Comparison of ENCODE assay signal across 8 cellular contexts in the genomic region with DNA sequence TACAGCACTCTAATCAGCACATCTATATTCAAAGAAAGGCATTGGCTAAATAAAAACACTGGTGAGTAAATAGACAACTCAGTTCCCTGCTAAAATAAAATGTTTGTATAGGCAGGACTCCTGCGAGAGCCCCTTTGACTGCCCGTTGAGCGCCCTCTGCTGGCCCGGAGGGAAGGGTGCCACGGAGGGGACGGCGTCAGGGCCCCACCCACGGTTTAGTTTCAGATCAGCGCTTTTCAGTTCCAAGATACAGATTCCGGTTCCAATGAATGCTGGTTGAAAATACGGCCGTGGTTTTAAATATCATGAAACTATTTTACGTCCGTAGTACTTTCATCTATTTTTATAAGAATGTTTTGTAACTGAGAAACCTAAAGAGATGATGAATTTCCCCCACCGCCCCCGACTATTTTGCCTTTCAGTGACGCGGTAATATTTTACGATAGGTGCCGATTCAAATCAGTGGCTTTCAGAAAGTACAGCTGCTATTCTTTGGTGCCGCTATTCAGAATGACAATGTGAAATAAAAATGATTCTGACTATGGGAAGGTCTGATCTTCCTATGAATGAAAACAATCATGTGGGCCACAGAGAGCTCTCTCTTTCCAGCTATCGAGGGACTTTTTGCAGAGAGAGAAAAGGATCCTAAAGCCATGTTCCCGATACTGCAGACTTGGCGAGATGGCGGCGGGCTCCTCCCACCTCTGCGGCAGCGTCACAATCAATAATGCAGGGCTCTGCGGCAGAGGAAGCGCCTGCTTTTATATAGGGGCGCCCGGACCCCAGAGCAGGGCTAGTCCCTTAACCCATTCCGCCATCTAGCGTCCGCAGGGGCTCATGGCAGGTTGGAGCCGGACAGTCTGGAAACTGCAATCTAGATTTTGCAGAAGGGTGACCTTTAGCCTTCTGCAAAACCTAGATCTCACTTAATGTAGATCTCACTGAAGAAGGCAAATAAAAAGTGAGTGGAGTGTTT. TPM values are rescaled to one million over a fixed set of nuclear protein-coding genes. Genes with fewer than 3 reads are reported as not detected.
DNase-seq lines count a peak whose midpoint lies in the region; ATAC-seq and TF ChIP-seq lines count a peak whose summit lies in the region.

No MANE protein-coding gene starts in this region.

- TF ChIP-seq CTCF in GM10266 (IDR thresholded peaks at IDR 0.05; ENCODE audit: control insufficient read depth, insufficient read depth, low read depth, missing control alignments): peak; percentile 97
- peak; percentile 86 to 95 (median 88) for TF ChIP-seq CTCF in ovary (IDR thresholded peaks at IDR 0.05)
- peak; percentile 89 to 96 (median 92) for TF ChIP-seq CTCF in thyroid gland (IDR thresholded peaks at IDR 0.05)

- H3K36me3 ChIP-seq in ovary (no peaks in the 10 kb centered on the region), thyroid gland (no peaks in the 10 kb centered on the region)

- no peaks in the 10 kb centered on the region for H3K27me3 Mint-ChIP-seq in activated naive CD8-positive, alpha-beta T cell treated with anti-CD3 and anti-CD28 coated beads for 36 hours

- H3K9me3 ChIP-seq in ovary: no peaks in the 10 kb centered on the region
- H3K9me3 ChIP-seq in thyroid gland: no peaks in the 10 kb centered on the region

- ATAC-seq in HG02678 (IDR thresholded peaks at IDR 0.05; ENCODE audit: unreplicated experiment): peak; percentile 87
- peak; percentile 95 for ATAC-seq in Right ventricle myocardium inferior

- peaks cover 44% of the 10 kb centered on the region for H3K4me1 Mint-ChIP-seq in activated naive CD8-positive, alpha-beta T cell treated with anti-CD3 and anti-CD28 coated beads for 36 hours

- DNase-seq in GM10266 (ENCODE audit: extremely low spot score) (peak; percentile 88), NCI-H1105 (lab: John Stamatoyannopoulos, UW) (peak; percentile 96), SKM-1 (lab: John Stamatoyannopoulos, UW; ENCODE audit: unreplicated experiment) (peak; percentile 63), Right ventricle myocardium inferior (ENCODE audit: missing footprints) (peak; percentile 92), ovary (peak; percentile 80 to 93 (median 88)), thyroid gland (peak; percentile 79 to 84)
- peak; percentile 92 for DNase-seq in activated naive CD8-positive, alpha-beta T cell treated with anti-CD3 and anti-CD28 coated beads for 36 hours

- TF ChIP-seq POLR2A in ovary (IDR thresholded peaks at IDR 0.05) (no peak), thyroid gland (IDR thresholded peaks at IDR 0.05) (peak in 1 of 2 donors; percentile 25)

- peak overlapping the region; percentile 45 for H3K4me3 ChIP-seq in ovary
- peak overlapping the region; percentile 1 to 40 (median 14) for H3K4me3 ChIP-seq in thyroid gland (replicated peaks in 1 of 3)

- peak overlapping the region; percentile 85 for H3K4me3 Mint-ChIP-seq in activated naive CD8-positive, alpha-beta T cell treated with anti-CD3 and anti-CD28 coated beads for 36 hours

- no peak for TF ChIP-seq EP300 in ovary (IDR thresholded peaks at IDR 0.05)

- H3K27ac ChIP-seq in ovary (peak overlapping the region; percentile 51 to 68), thyroid gland (peak overlapping the region; percentile 28 to 71 (median 62))

- intact Hi-C loops in Right ventricle myocardium inferior (cut with DNase I) (loop anchor here (1.0 to 5.0 kb wide), 4 partner anchors 41 to 786 kb away; a partner anchor contains a TSS), ovary (cut with DNase I) (loop anchor here (2.0 to 10.0 kb wide), 5 partner anchors 46 to 339 kb away; a partner anchor contains a TSS), thyroid gland (cut with DNase I) (loop anchor here (5.0 to 10.0 kb wide), 3 partner anchors 41 to 779 kb away; no protein-coding TSS in a partner anchor)

- H3K36me3 Mint-ChIP-seq in activated naive CD8-positive, alpha-beta T cell treated with anti-CD3 and anti-CD28 coated beads for 36 hours: no peaks in the 10 kb centered on the region

- no peaks in the 10 kb centered on the region for H3K9me3 Mint-ChIP-seq in activated naive CD8-positive, alpha-beta T cell treated with anti-CD3 and anti-CD28 coated beads for 36 hours

- no peaks in the 10 kb centered on the region for H3K27me3 ChIP-seq in ovary
- no peaks in the 10 kb centered on the region for H3K27me3 ChIP-seq in thyroid gland

- peak overlapping the region; percentile 96 for H3K27ac Mint-ChIP-seq in activated naive CD8-positive, alpha-beta T cell treated with anti-CD3 and anti-CD28 coated beads for 36 hours

- WGBS in ovary, 3 donors: 0 to 1% (median 1%) methylated on average over 36 of the region's 36 CpGs
- WGBS in thyroid gland, 2 donors: 0 to 1% methylated on average over 36 of the region's 36 CpGs

- no peaks in the 10 kb centered on the region for H3K4me1 ChIP-seq in ovary (ENCODE audit: insufficient read depth)
- peaks cover 2 to 4% of the 10 kb centered on the region in 2 donors for H3K4me1 ChIP-seq in thyroid gland

RNA-seq across cellular contexts. Expression of a gene that starts 10.6 kb away (rescaled TPM):
- under 1 TPM; 0.19 to 0.30 TPM for total RNA-seq in activated naive CD8-positive, alpha-beta T cell treated with anti-CD3 and anti-CD28 coated beads for 36 hours
- total RNA-seq in Right ventricle myocardium inferior (not detected), ovary (1 to 10 TPM in 2 of 7 donors, under 1 TPM in 1, not detected in 4; 0.25 to 2.2 (median 1.3) TPM), thyroid gland (under 1 TPM in 1 of 4 donors, not detected in 3; 0.33 TPM)
- not detected for polyA plus RNA-seq in ovary

RNA-seq across cellular contexts. Expression of a gene that starts 44.0 kb away (rescaled TPM):
- total RNA-seq in activated naive CD8-positive, alpha-beta T cell treated with anti-CD3 and anti-CD28 coated beads for 36 hours: 10 to 100 TPM; 30.3 to 31.1 TPM
- total RNA-seq in Right ventricle myocardium inferior: 24.0 TPM
- total RNA-seq in ovary: 10 to 100 TPM; 22.9 to 53.0 (median 26.0) TPM
- 10 to 100 TPM; 16.0 to 25.0 TPM for polyA plus RNA-seq in ovary
- total RNA-seq in thyroid gland: 10 to 100 TPM; 28.8 to 56.4 (median 38.8) TPM

RNA-seq across cellular contexts. Expression of a gene that starts 44.1 kb away (rescaled TPM):
- 1 to 10 TPM; 7.9 to 8.7 TPM for total RNA-seq in activated naive CD8-positive, alpha-beta T cell treated with anti-CD3 and anti-CD28 coated beads for 36 hours
- total RNA-seq in Right ventricle myocardium inferior: 75.1 TPM
- total RNA-seq in ovary: 10 to 100 TPM; 23.4 to 37.3 (median 30.4) TPM
- 10 to 100 TPM; 26.3 to 58.2 TPM for polyA plus RNA-seq in ovary
- total RNA-seq in thyroid gland: 10 to 100 TPM in 2 of 4 donors, 1 to 10 TPM in 2; 8.3 to 29.2 (median 13.9) TPM

Comparison
In these comparisons a context has a peak if more than half of its experiments do, and no peak if none do; other contexts are left out.
1. Peak in every context shown above with its lines: DNase-seq, ATAC-seq, H3K4me3 ChIP-seq and H3K27ac ChIP-seq.